1 cellular context compared by ENCODE assay signal in the genomic region with DNA sequence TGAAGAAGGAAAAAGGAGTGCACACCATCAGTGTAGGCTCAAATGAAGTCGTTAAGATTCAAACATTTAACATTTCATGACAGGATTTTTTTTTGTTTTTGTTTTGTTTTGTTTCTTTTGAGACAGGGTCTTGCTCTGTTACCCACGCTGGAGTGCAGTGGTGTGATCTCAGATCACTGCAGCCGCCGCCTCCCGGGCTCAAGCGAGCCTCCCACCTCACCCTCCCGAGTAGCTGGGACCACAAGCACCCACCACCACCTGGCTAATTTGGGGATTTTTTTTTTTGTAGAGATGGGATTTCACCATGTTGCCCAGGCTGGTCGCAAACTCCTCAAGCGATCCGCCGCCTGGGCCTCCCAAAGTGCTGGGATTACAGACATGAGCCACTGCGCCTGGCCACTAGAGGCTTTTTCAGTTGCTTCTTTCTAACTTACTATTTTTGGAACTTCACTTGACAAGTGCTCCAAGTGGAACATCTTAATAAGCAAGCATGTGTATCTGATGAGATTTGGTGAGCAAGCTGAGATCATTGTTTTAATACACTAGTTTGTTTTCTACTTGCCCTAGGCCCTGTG.
TF ChIP-seq lines count a peak whose summit lies in the region.

No MANE protein-coding gene starts in this region.

TF ChIP-seq in GM23338, 12 proteins besides CTCF, POLR2A, EP300 and RAD21 (continued from another document):
- TF ChIP-seq, protein P1, sequence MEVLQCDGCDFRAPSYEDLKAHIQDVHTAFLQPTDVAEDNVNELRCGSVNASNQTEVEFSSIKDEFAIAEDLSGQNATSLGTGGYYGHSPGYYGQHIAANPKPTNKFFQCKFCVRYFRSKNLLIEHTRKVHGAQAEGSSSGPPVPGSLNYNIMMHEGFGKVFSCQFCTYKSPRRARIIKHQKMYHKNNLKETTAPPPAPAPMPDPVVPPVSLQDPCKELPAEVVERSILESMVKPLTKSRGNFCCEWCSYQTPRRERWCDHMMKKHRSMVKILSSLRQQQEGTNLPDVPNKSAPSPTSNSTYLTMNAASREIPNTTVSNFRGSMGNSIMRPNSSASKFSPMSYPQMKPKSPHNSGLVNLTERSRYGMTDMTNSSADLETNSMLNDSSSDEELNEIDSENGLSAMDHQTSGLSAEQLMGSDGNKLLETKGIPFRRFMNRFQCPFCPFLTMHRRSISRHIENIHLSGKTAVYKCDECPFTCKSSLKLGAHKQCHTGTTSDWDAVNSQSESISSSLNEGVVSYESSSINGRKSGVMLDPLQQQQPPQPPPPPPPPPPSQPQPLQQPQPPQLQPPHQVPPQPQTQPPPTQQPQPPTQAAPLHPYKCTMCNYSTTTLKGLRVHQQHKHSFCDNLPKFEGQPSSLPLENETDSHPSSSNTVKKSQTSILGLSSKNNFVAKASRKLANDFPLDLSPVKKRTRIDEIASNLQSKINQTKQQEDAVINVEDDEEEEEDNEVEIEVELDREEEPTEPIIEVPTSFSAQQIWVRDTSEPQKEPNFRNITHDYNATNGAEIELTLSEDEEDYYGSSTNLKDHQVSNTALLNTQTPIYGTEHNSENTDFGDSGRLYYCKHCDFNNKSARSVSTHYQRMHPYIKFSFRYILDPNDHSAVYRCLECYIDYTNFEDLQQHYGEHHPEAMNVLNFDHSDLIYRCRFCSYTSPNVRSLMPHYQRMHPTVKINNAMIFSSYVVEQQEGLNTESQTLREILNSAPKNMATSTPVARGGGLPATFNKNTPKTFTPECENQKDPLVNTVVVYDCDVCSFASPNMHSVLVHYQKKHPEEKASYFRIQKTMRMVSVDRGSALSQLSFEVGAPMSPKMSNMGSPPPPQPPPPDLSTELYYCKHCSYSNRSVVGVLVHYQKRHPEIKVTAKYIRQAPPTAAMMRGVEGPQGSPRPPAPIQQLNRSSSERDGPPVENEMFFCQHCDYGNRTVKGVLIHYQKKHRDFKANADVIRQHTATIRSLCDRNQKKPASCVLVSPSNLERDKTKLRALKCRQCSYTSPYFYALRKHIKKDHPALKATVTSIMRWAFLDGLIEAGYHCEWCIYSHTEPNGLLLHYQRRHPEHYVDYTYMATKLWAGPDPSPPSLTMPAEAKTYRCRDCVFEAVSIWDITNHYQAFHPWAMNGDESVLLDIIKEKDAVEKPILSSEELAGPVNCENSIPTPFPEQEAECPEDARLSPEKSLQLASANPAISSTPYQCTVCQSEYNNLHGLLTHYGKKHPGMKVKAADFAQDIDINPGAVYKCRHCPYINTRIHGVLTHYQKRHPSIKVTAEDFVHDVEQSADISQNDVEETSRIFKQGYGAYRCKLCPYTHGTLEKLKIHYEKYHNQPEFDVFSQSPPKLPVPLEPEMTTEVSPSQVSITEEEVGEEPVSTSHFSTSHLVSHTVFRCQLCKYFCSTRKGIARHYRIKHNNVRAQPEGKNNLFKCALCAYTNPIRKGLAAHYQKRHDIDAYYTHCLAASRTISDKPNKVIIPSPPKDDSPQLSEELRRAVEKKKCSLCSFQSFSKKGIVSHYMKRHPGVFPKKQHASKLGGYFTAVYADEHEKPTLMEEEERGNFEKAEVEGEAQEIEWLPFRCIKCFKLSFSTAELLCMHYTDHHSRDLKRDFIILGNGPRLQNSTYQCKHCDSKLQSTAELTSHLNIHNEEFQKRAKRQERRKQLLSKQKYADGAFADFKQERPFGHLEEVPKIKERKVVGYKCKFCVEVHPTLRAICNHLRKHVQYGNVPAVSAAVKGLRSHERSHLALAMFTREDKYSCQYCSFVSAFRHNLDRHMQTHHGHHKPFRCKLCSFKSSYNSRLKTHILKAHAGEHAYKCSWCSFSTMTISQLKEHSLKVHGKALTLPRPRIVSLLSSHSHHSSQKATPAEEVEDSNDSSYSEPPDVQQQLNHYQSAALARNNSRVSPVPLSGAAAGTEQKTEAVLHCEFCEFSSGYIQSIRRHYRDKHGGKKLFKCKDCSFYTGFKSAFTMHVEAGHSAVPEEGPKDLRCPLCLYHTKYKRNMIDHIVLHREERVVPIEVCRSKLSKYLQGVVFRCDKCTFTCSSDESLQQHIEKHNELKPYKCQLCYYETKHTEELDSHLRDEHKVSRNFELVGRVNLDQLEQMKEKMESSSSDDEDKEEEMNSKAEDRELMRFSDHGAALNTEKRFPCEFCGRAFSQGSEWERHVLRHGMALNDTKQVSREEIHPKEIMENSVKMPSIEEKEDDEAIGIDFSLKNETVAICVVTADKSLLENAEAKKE (CRISPR knock-in tag; IDR thresholded peaks at IDR 0.05) = no peak
- TF ChIP-seq, protein P2, sequence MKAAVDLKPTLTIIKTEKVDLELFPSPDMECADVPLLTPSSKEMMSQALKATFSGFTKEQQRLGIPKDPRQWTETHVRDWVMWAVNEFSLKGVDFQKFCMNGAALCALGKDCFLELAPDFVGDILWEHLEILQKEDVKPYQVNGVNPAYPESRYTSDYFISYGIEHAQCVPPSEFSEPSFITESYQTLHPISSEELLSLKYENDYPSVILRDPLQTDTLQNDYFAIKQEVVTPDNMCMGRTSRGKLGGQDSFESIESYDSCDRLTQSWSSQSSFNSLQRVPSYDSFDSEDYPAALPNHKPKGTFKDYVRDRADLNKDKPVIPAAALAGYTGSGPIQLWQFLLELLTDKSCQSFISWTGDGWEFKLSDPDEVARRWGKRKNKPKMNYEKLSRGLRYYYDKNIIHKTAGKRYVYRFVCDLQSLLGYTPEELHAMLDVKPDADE (IDR thresholded peaks at IDR 0.05) = no peak
- TF ChIP-seq, protein P3, sequence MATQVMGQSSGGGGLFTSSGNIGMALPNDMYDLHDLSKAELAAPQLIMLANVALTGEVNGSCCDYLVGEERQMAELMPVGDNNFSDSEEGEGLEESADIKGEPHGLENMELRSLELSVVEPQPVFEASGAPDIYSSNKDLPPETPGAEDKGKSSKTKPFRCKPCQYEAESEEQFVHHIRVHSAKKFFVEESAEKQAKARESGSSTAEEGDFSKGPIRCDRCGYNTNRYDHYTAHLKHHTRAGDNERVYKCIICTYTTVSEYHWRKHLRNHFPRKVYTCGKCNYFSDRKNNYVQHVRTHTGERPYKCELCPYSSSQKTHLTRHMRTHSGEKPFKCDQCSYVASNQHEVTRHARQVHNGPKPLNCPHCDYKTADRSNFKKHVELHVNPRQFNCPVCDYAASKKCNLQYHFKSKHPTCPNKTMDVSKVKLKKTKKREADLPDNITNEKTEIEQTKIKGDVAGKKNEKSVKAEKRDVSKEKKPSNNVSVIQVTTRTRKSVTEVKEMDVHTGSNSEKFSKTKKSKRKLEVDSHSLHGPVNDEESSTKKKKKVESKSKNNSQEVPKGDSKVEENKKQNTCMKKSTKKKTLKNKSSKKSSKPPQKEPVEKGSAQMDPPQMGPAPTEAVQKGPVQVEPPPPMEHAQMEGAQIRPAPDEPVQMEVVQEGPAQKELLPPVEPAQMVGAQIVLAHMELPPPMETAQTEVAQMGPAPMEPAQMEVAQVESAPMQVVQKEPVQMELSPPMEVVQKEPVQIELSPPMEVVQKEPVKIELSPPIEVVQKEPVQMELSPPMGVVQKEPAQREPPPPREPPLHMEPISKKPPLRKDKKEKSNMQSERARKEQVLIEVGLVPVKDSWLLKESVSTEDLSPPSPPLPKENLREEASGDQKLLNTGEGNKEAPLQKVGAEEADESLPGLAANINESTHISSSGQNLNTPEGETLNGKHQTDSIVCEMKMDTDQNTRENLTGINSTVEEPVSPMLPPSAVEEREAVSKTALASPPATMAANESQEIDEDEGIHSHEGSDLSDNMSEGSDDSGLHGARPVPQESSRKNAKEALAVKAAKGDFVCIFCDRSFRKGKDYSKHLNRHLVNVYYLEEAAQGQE (IDR thresholded peaks at IDR 0.05; ENCODE audit: unreplicated experiment) = no peak
- TF ChIP-seq ZNF114 (CRISPR knock-in tag; IDR thresholded peaks at IDR 0.05) = no peak
